In the genomic region with DNA sequence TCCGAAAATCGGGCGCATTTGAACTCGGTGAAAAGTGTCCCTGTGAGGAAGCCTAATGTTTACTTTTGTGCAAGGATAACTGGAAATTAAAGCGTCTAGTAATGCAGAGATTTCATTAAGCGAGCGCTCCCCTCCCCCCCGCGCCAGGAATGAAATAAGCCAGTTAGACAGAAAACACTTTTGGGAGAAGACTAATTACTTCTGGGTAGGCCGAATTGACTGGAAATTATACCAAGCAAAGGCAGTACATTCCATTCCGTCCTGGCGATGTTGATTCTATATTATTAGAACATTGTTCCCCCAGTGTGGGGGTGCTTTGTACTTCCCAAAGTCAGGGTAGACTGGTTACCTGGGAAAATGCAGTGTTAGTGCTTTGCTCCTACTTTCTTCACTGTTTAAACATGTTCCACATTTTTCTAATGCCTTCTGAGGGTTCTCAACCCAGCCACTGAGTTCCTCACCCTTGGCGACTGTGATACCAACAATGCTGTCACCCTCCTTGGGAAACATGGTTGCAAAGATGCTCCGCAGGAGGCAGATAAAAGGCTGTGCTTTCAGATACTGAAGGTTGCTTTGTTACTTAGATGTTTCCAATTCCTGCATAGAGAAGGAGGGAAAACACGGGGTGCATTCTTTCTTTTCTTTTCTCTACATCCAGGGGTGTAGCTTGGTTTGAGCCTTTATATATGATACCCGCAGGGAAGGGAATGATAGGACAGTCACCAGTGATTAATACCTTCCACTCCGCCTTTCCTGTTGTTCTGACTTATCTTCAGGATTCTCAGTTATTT, we compare ENCODE assay signal across 8 cellular contexts. TPM values are rescaled to one million over a fixed set of nuclear protein-coding genes. Genes with fewer than 3 reads are reported as not detected.
DNase-seq lines count a peak whose midpoint lies in the region; TF ChIP-seq lines count a peak whose summit lies in the region.

No MANE protein-coding gene starts in this region.

- no peaks in the 10 kb centered on the region for H3K27me3 ChIP-seq in uterus

- H3K4me1 Mint-ChIP-seq in activated naive CD4-positive, alpha-beta T cell treated with anti-CD3 and anti-CD28 coated beads, Interleukin-2, amount 50 U/mL, for 24 hours, result peaks cover 20% of the 10 kb centered on the region
- H3K4me1 Mint-ChIP-seq in dendritic cell treated with granulocyte-macrophage colony-stimulating factor and Interleukin-4, amounts not matched to agents 40 ng/mL and 50 ng/mL, for 4 days (ENCODE audit: low read depth), result peaks cover 18% of the 10 kb centered on the region

- peaks cover 10% of the 10 kb centered on the region for H3K27me3 Mint-ChIP-seq in activated naive CD4-positive, alpha-beta T cell treated with anti-CD3 and anti-CD28 coated beads, Interleukin-2, amount 50 U/mL, for 24 hours
- H3K27me3 Mint-ChIP-seq in dendritic cell treated with granulocyte-macrophage colony-stimulating factor and Interleukin-4, amounts not matched to agents 40 ng/mL and 50 ng/mL, for 4 days, result peaks cover 39% of the 10 kb centered on the region

- no peaks in the 10 kb centered on the region for H3K4me1 ChIP-seq in uterus

- no peaks in the 10 kb centered on the region for H3K9me3 Mint-ChIP-seq in activated naive CD4-positive, alpha-beta T cell treated with anti-CD3 and anti-CD28 coated beads, Interleukin-2, amount 50 U/mL, for 24 hours
- no peaks in the 10 kb centered on the region for H3K9me3 Mint-ChIP-seq in dendritic cell treated with granulocyte-macrophage colony-stimulating factor and Interleukin-4, amounts not matched to agents 40 ng/mL and 50 ng/mL, for 4 days

- H3K4me3 Mint-ChIP-seq in activated naive CD4-positive, alpha-beta T cell treated with anti-CD3 and anti-CD28 coated beads, Interleukin-2, amount 50 U/mL, for 24 hours, result peak overlapping the region; percentile 91
- H3K4me3 Mint-ChIP-seq in dendritic cell treated with granulocyte-macrophage colony-stimulating factor and Interleukin-4, amounts not matched to agents 40 ng/mL and 50 ng/mL, for 4 days, result peak overlapping the region; percentile 40

- peak overlapping the region; percentile 84 to 95 for H3K27ac ChIP-seq in uterus

- peak overlapping the region; percentile 66 to 72 for H3K4me3 ChIP-seq in uterus

- intact Hi-C loops in dendritic cell treated with granulocyte-macrophage colony-stimulating factor and Interleukin-4, amounts not matched to agents 40 ng/mL and 50 ng/mL, for 4 days (cut with micrococcal nuclease), result no loop called here
- intact Hi-C loops in uterus (cut with DNase I; ENCODE audit: low total_unique reads), result loop anchor here (10.0 kb wide), 1 partner anchor 407 kb away; no protein-coding TSS in a partner anchor

- no peaks in the 10 kb centered on the region for H3K9me3 ChIP-seq in uterus

- no peak overlapping the region for H3K27ac Mint-ChIP-seq in activated naive CD4-positive, alpha-beta T cell treated with anti-CD3 and anti-CD28 coated beads, Interleukin-2, amount 50 U/mL, for 24 hours
- H3K27ac Mint-ChIP-seq in dendritic cell treated with granulocyte-macrophage colony-stimulating factor and Interleukin-4, amounts not matched to agents 40 ng/mL and 50 ng/mL, for 4 days, result no peak overlapping the region

- H3K36me3 ChIP-seq in uterus, result no peaks in the 10 kb centered on the region

- TF ChIP-seq CTCF in uterus (IDR thresholded peaks at IDR 0.05), result no peak

- no peaks in the 10 kb centered on the region for H3K36me3 Mint-ChIP-seq in activated naive CD4-positive, alpha-beta T cell treated with anti-CD3 and anti-CD28 coated beads, Interleukin-2, amount 50 U/mL, for 24 hours
- no peaks in the 10 kb centered on the region for H3K36me3 Mint-ChIP-seq in dendritic cell treated with granulocyte-macrophage colony-stimulating factor and Interleukin-4, amounts not matched to agents 40 ng/mL and 50 ng/mL, for 4 days (ENCODE audit: low read depth)

- peak in 1 of 2 donors; percentile 4 for TF ChIP-seq POLR2A in uterus (IDR thresholded peaks at IDR 0.05)

- DNase-seq in activated naive CD4-positive, alpha-beta T cell (lab: John Stamatoyannopoulos, UW), result no peak
- peak; percentile 13 for DNase-seq in medulla oblongata (ENCODE audit: extremely low spot score)
- DNase-seq in uterus, result peak in 1 of 2 donors; percentile 46
- DNase-seq in effector CD4-positive, alpha-beta T cell, result no peak
- DNase-seq in NCI-H345 treated with DMSO at 0.1 percent for 48 hours (lab: John Stamatoyannopoulos, UW; ENCODE audit: unreplicated experiment), result no peak
- DNase-seq in dedifferentiated amniotic fluid mesenchymal stem cell (ENCODE audit: extremely low spot score), result no peak

RNA-seq across cellular contexts. Expression of a gene that starts 2.6 kb away (rescaled TPM):
- 100 to 1,000 TPM in 1 of 4 donors, 10 to 100 TPM in 3; 41.5 to 260 (median 54.3) TPM for total RNA-seq in uterus
